ENCODE assay signal across 17 cellular contexts in the genomic region with DNA sequence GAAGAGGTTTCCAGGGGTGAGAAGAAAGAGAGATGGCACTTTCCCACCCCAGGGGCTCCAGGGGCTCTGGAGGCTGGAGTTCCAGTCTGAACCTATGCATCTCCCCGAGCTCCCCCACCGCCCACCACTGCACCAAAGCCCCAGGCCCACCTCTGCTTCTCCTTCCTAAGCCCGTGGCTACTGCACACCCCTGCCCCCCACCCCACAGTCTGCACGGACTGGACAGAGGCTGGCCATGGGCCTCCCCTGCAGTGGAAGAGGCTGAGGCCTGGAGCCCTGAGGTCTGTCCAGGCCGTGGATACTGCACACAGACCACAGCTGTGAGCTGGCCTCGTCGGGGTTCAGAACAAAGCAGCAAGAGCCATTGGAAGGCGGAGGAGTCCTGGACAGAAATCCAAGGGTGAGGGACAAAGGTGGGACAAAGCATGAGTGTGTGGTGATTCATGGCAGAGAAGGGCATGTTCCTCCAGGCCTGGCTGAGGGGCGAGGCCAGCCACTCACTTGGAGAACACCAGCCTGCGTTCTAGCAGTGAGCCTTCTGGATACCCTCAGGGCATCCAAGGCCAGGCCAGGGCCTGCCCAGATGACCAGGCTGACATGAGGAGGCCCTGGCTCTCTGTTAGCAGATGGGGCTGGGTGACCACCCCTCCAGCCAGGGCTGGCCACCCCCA.
DNase-seq lines count a peak whose midpoint lies in the region; ATAC-seq, FAIRE-seq and TF ChIP-seq lines count a peak whose summit lies in the region.
"Had no signal": no experiment of that assay in that cellular context is flagged by ENCODE, and none has a peak within 500 bp of the region (broad histone marks: within the 10 kb centered on the region; RNA-seq: fewer than 3 reads in every experiment).

No MANE protein-coding gene starts in this region.

- H3K9ac ChIP-seq in keratinocyte (ENCODE audit: control insufficient read depth, extremely low read depth, insufficient read depth, low read length): no peak overlapping the region

- no peaks in the 10 kb centered on the region for H3K79me2 ChIP-seq in keratinocyte (ENCODE audit: control insufficient read depth, insufficient read depth, low read length)

- H3K9me1 ChIP-seq in keratinocyte (ENCODE audit: control insufficient read depth, extremely low read depth, insufficient read depth, low read length): no peaks in the 10 kb centered on the region

- intact Hi-C loops in spleen (cut with DNase I; ENCODE audit: low total_unique reads): no loop called here

- H3K27ac ChIP-seq in keratinocyte (ENCODE audit: control insufficient read depth, insufficient read depth, low read length) (no peak overlapping the region), spleen (no peak overlapping the region)
- H3K27ac ChIP-seq: 22Rv1, C4-2B had no signal

- DNase-seq in NCI-H146 (lab: John Stamatoyannopoulos, UW) (peak; percentile 5), NCI-H146 treated with DMSO at 0.1 percent for 48 hours (lab: John Stamatoyannopoulos, UW; ENCODE audit: unreplicated experiment) (no peak), keratinocyte (ENCODE audit: low read depth, low spot score) (peak; percentile 15), spleen (peak; percentile 43), midbrain (lab: John Stamatoyannopoulos, UW) (no peak), NCI-H2107 (lab: John Stamatoyannopoulos, UW) (no peak)
- no peak for DNase-seq in activated CD4-positive, alpha-beta T cell treated with anti-CD3 and anti-CD28 coated beads, Interleukin-2, amount 50 U/mL, for 4 hours
- DNase-seq: activated T-cell treated with anti-CD3 and anti-CD28 coated beads, Interleukin-2, amount 50 U/mL, for 1 hour; dermis blood vessel endothelial cell; erythroblast; naive B cell; NCI-H1436; small intestine; stimulated activated CD4-positive, alpha-beta T cell treated with anti-CD3 and anti-CD28 coated beads, Interleukin-4, amount 100 ng/mL, for 4 hours had no signal

- H3K4me3 ChIP-seq in keratinocyte (ENCODE audit: control insufficient read depth in 2 of 3, extremely low read depth in 1 of 3, insufficient read depth in 2 of 3, low read depth in 1 of 3, low read length in 3 of 3) (no peak overlapping the region), spleen (no peak overlapping the region)

- WGBS in spleen, 5 donors: 88 to 90% (median 89%) methylated on average over 10 of the region's 10 CpGs

- no peaks in the 10 kb centered on the region for H3K9me3 ChIP-seq in keratinocyte (ENCODE audit: control insufficient read depth, low read depth, low read length)
- H3K9me3 ChIP-seq in spleen: no peaks in the 10 kb centered on the region

- H3K4me1 ChIP-seq in keratinocyte (ENCODE audit: control insufficient read depth, extremely low read depth, insufficient read depth, low read length): peaks cover 7% of the 10 kb centered on the region
- H3K4me1 ChIP-seq in spleen: no peaks in the 10 kb centered on the region

- dilution Hi-C loops in keratinocyte (cut with MboI; ENCODE audit: extremely low pct_ligation_motif_present, low sequenced_read_pairs): no loop called here

- TF ChIP-seq POLR2A in spleen (IDR thresholded peaks at IDR 0.05): no peak

- FAIRE-seq in keratinocyte (lab: Jason Lieb, UNC): no peak
- FAIRE-seq: small intestine had no signal

- no peak for TF ChIP-seq CTCF in keratinocyte (optimal IDR thresholded peaks at IDR 0.05 in 1 of 3, IDR thresholded peaks at IDR 0.05 in 1 of 3, conservative IDR thresholded peaks at IDR 0.05 in 1 of 3; ENCODE audit: extremely low read depth in 1 of 3, insufficient read depth in 2 of 3, low read length in 3 of 3)
- no peak for TF ChIP-seq CTCF in spleen (IDR thresholded peaks at IDR 0.05 in 8 of 11, conservative IDR thresholded peaks at IDR 0.05 in 3 of 11)

- ATAC-seq in SK-N-SH treated with all-trans-retinoic acid at 6 μM for 48 hours: peak; percentile 20; the same call in 2 of the 3 replicates

- H4K20me1 ChIP-seq in keratinocyte (ENCODE audit: control insufficient read depth, extremely low read depth, insufficient read depth, low read length): no peaks in the 10 kb centered on the region

- H3K36me3 ChIP-seq in keratinocyte (ENCODE audit: control insufficient read depth in 2 of 2, extremely low read depth in 1 of 2, insufficient read depth in 2 of 2, low read length in 2 of 2) (no peaks in the 10 kb centered on the region), spleen (no peaks in the 10 kb centered on the region)

- no peak overlapping the region for H2AFZ ChIP-seq in keratinocyte (ENCODE audit: control insufficient read depth, low read length)

- no peak overlapping the region for H3K4me2 ChIP-seq in keratinocyte (ENCODE audit: control insufficient read depth, extremely low read depth, insufficient read depth, low read depth, low read length)

- H3K27me3 ChIP-seq in keratinocyte (ENCODE audit: control insufficient read depth, extremely low read depth, insufficient read depth, low read length): no peaks in the 10 kb centered on the region
- no peaks in the 10 kb centered on the region for H3K27me3 ChIP-seq in spleen (replicated peaks in 1 of 7)

TF ChIP-seq in SK-N-SH treated with all-trans-retinoic acid at 6 μM for 48 hours, 23 proteins besides CTCF, POLR2A, EP300 and RAD21:
- no peak for TF ChIP-seq ARNTL (CRISPR knock-in tag; IDR thresholded peaks at IDR 0.05; ENCODE audit: borderline replicate concordance, low read depth)
- no peak for TF ChIP-seq ZNF8 (CRISPR knock-in tag; IDR thresholded peaks at IDR 0.05)
- TF ChIP-seq, protein P1, sequence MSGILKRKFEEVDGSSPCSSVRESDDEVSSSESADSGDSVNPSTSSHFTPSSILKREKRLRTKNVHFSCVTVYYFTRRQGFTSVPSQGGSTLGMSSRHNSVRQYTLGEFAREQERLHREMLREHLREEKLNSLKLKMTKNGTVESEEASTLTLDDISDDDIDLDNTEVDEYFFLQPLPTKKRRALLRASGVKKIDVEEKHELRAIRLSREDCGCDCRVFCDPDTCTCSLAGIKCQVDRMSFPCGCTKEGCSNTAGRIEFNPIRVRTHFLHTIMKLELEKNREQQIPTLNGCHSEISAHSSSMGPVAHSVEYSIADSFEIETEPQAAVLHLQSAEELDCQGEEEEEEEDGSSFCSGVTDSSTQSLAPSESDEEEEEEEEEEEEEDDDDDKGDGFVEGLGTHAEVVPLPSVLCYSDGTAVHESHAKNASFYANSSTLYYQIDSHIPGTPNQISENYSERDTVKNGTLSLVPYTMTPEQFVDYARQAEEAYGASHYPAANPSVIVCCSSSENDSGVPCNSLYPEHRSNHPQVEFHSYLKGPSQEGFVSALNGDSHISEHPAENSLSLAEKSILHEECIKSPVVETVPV (CRISPR knock-in tag; IDR thresholded peaks at IDR 0.05): no peak
- no peak for TF ChIP-seq ZFP3 (CRISPR knock-in tag; IDR thresholded peaks at IDR 0.05)
- TF ChIP-seq CSDC2 (CRISPR knock-in tag; IDR thresholded peaks at IDR 0.05): no peak
- no peak for TF ChIP-seq BACH2 (CRISPR knock-in tag; IDR thresholded peaks at IDR 0.05; ENCODE audit: borderline replicate concordance)
- no peak for TF ChIP-seq ZFP30 (CRISPR knock-in tag; IDR thresholded peaks at IDR 0.05)
- no peak for TF ChIP-seq TCF4 (CRISPR knock-in tag; IDR thresholded peaks at IDR 0.05; ENCODE audit: borderline replicate concordance)
- no peak for TF ChIP-seq RARB (CRISPR knock-in tag; IDR thresholded peaks at IDR 0.05)
- no peak for TF ChIP-seq ZNF70 (CRISPR knock-in tag; IDR thresholded peaks at IDR 0.05)
- TF ChIP-seq ESRRG (CRISPR knock-in tag; IDR thresholded peaks at IDR 0.05): no peak
- TF ChIP-seq SNAI2 (CRISPR knock-in tag; IDR thresholded peaks at IDR 0.05): no peak
- no peak for TF ChIP-seq ZC3H10 (CRISPR knock-in tag; IDR thresholded peaks at IDR 0.05)
- no peak for TF ChIP-seq ZNF565 (CRISPR knock-in tag; conservative IDR thresholded peaks at IDR 0.05; ENCODE audit: low read depth)
- no peak for TF ChIP-seq PPARA (CRISPR knock-in tag; IDR thresholded peaks at IDR 0.05; ENCODE audit: borderline replicate concordance)
- no peak for TF ChIP-seq TSHZ2 (CRISPR knock-in tag; IDR thresholded peaks at IDR 0.05)
- no peak for TF ChIP-seq ISL1 (CRISPR knock-in tag; IDR thresholded peaks at IDR 0.05)
- TF ChIP-seq GLIS3 (CRISPR knock-in tag; IDR thresholded peaks at IDR 0.05): no peak
- TF ChIP-seq OSR1 (CRISPR knock-in tag; IDR thresholded peaks at IDR 0.05): no peak
- no peak for TF ChIP-seq TOX (CRISPR knock-in tag; IDR thresholded peaks at IDR 0.05; ENCODE audit: borderline replicate concordance)

Comparison
In these comparisons a context has a peak if more than half of its experiments do, and no peak if none do; other contexts are left out.
1. DNase-seq: peak in NCI-H146 (single experiment), keratinocyte (single experiment) and spleen (single experiment); none in NCI-H146 treated with DMSO at 0.1 percent for 48 hours (single experiment), midbrain (single experiment), NCI-H2107 (single experiment) and activated CD4-positive, alpha-beta T cell treated with anti-CD3 and anti-CD28 coated beads, Interleukin-2, amount 50 U/mL, for 4 hours (0 of 2).